In genomic region chr16:2471016-2471652, GRCh38 we compare ENCODE assay signal across 9 cellular contexts. TPM values are rescaled to one million over a fixed set of nuclear protein-coding genes. Genes with fewer than 3 reads are reported as not detected.
DNase-seq lines count a peak whose midpoint lies in the region; ATAC-seq, FAIRE-seq and TF ChIP-seq lines count a peak whose summit lies in the region.
"Had no signal": no experiment of that assay in that cellular context is flagged by ENCODE, and none has a peak within 500 bp of the region (broad histone marks: within the 10 kb centered on the region; RNA-seq: fewer than 3 reads in every experiment).

NTN3 (plus strand) TSS chr16:2471297; CDS start chr16:2471702, 405 bp downstream.

- no peak for FAIRE-seq in A549 (lab: Jason Lieb, UNC)

- peak within 1 kb of the TSS in 1 of 2 experiments; percentile 22; a peak in 1 of 6 replicates for H3K27ac ChIP-seq in A549
- no peak within 1 kb of the TSS for H3K27ac ChIP-seq in H9 (ENCODE audit: insufficient read length, low read depth, low read length)
- H3K27ac ChIP-seq in upper lobe of right lung, result no peak within 1 kb of the TSS

- no CpG with 5 or more reads among the region's 59 CpGs for WGBS in A549 (ENCODE audit: missing lambda C conversion rate)
- WGBS in H9 (ENCODE audit: extremely low coverage, insufficient read length, low lambda C conversion rate), result no CpG with 5 or more reads among the region's 59 CpGs

- no peaks in the 10 kb centered on the region for H3K79me2 ChIP-seq in H9 (ENCODE audit: insufficient read depth, low read length)

- no peak for TF ChIP-seq EP300 in A549 (IDR thresholded peaks at IDR 0.05)

- no peak within 1 kb of the TSS for H3K4me3 ChIP-seq in A549
- H3K4me3 ChIP-seq in upper lobe of right lung, result no peak within 1 kb of the TSS

- no peak within 1 kb of the TSS for H2BK20ac ChIP-seq in H9 (ENCODE audit: low read depth, low read length, poor library complexity, severe bottlenecking)

- no peaks in the 10 kb centered on the region for H4K20me1 ChIP-seq in H9 (ENCODE audit: control insufficient read depth, insufficient read depth, insufficient read length)

- no peak for TF ChIP-seq CTCF in A549 (IDR thresholded peaks at IDR 0.05)
- no peak for TF ChIP-seq CTCF in H9 (conservative IDR thresholded peaks at IDR 0.05)
- TF ChIP-seq CTCF in upper lobe of right lung (IDR thresholded peaks at IDR 0.05), result no peak

- no peak within 1 kb of the TSS for H2AK5ac ChIP-seq in H9 (ENCODE audit: insufficient read length, low read length)

- no peak for ATAC-seq in A549
- peak; percentile 4; the same call in 2 of the 3 replicates for ATAC-seq in SK-N-SH treated with all-trans-retinoic acid at 6 μM for 48 hours
- ATAC-seq in upper lobe of right lung, result no peak

- intact Hi-C loops in upper lobe of right lung (cut with DNase I), result no loop called here

- no peaks in the 10 kb centered on the region for H3K36me3 Mint-ChIP-seq in H9 (ENCODE audit: insufficient read depth in 1 of 3, low read depth in 3 of 3)

- H3K56ac ChIP-seq in H9 (ENCODE audit: insufficient read length, low read depth, low read length), result no peak within 1 kb of the TSS

- no peak within 1 kb of the TSS for H4K8ac ChIP-seq in H9 (replicated peaks; ENCODE audit: insufficient read length, low read depth, low read length)

- no peak within 1 kb of the TSS for H3K27ac Mint-ChIP-seq in H9

- no peak within 1 kb of the TSS for H3K4ac ChIP-seq in H9 (ENCODE audit: low read depth, low read length)

- TF ChIP-seq POLR2A in A549 (IDR thresholded peaks at IDR 0.05; ENCODE audit: low read length), result no peak

- no peak within 1 kb of the TSS for H3K18ac ChIP-seq in H9 (ENCODE audit: insufficient read length, low read depth, low read length)

- H3K9ac ChIP-seq in H9 (ENCODE audit: extremely low read depth, insufficient read length, low read length), result no peak within 1 kb of the TSS

- H3K4me2 ChIP-seq in A549 (peak within 1 kb of the TSS; percentile 29; the same call in 2 of the 3 replicates), H9 (ENCODE audit: insufficient read depth, insufficient read length, low read length) (peak within 1 kb of the TSS; percentile 8)

- DNase-seq in A549 (ENCODE audit: low read depth in 1 of 2, low spot score in 1 of 2), result no peak
- DNase-seq in H9, result peak; percentile 67
- DNase-seq in iPS-NIHi7 (ENCODE audit: extremely low spot score), result peak; percentile 76
- no peak for DNase-seq in upper lobe of right lung
- no peak for DNase-seq in NCI-H2029 treated with DMSO at 0.1 percent for 48 hours (lab: John Stamatoyannopoulos, UW)
- no peak for DNase-seq in cortex of kidney (lab: John Stamatoyannopoulos, UW)
- DNase-seq in SHP77 treated with DMSO at 0.1 percent for 48 hours (lab: John Stamatoyannopoulos, UW), result no peak

- no peak within 1 kb of the TSS for H2BK120ac ChIP-seq in H9 (ENCODE audit: low read depth, low read length, poor library complexity, severe bottlenecking)

- peaks cover 25 to 30% of the 10 kb centered on the region in 2 experiments for H3K4me1 Mint-ChIP-seq in H9

- H3K4me1 ChIP-seq in A549 (peaks cover 44% of the 10 kb centered on the region), H9 (ENCODE audit: insufficient read depth, low read length) (no peaks in the 10 kb centered on the region), upper lobe of right lung (peaks cover 47% of the 10 kb centered on the region)

- H2AFZ ChIP-seq in H9 (ENCODE audit: low read length), result no peak within 1 kb of the TSS

- peaks cover 40% of the 10 kb centered on the region for H3K27me3 Mint-ChIP-seq in H9 (ENCODE audit: low read depth)

- H3K79me1 ChIP-seq in H9 (ENCODE audit: insufficient read depth, low read depth, low read length, poor library complexity, severe bottlenecking), result no peaks in the 10 kb centered on the region

- H3K4me3 Mint-ChIP-seq in H9, result peak within 1 kb of the TSS; percentile 17 to 56; a peak in 4 of 5 replicates

- H4K91ac ChIP-seq in H9 (ENCODE audit: insufficient read length, low read depth, low read length), result no peak within 1 kb of the TSS

- no peak within 1 kb of the TSS for H2BK12ac ChIP-seq in H9 (ENCODE audit: insufficient read length, low read depth, low read length)

- H3K23me2 ChIP-seq in H9 (ENCODE audit: insufficient read length, low read depth, low read length, poor library complexity, severe bottlenecking), result peaks cover 15% of the 10 kb centered on the region

- no peak within 1 kb of the TSS for H3T11ph ChIP-seq in H9 (ENCODE audit: low read length)

- POLR2A ChIA-PET in A549 (lab: Yijun Ruan, JAX), result no interaction called here

- H3K9me3 ChIP-seq in A549 (no peaks in the 10 kb centered on the region), H9 (ENCODE audit: control insufficient read depth, low read depth, low read length) (no peaks in the 10 kb centered on the region), upper lobe of right lung (no peaks in the 10 kb centered on the region)

- peaks cover 18% of the 10 kb centered on the region; the same call in 1 of the 2 replicates for H3K27me3 ChIP-seq in H9 (ENCODE audit: insufficient read depth, low read length)
- H3K27me3 ChIP-seq in upper lobe of right lung, result peaks cover 45% of the 10 kb centered on the region

- no peak for TF ChIP-seq RAD21 in A549 (conservative IDR thresholded peaks at IDR 0.05 in 1 of 2, IDR thresholded peaks at IDR 0.05 in 1 of 2)

- H4K5ac ChIP-seq in H9 (ENCODE audit: insufficient read length, low read depth, low read length), result no peak within 1 kb of the TSS

- no peaks in the 10 kb centered on the region for H3K9me3 Mint-ChIP-seq in H9

- H3K14ac ChIP-seq in H9 (ENCODE audit: insufficient read depth, low read length), result no peak within 1 kb of the TSS

- no peak within 1 kb of the TSS for H2BK15ac ChIP-seq in H9 (ENCODE audit: low read depth, low read length)

- CTCF ChIA-PET in A549 (lab: Yijun Ruan, JAX), result interaction anchor here (0.6 to 1.3 kb wide), 2 partner anchors 11 to 32 kb away, joined by 3 read pairs; partner anchors contain the start of gene TEDC2

- H2BK5ac ChIP-seq in H9 (ENCODE audit: insufficient read length, low read length), result no peak within 1 kb of the TSS

- no peak within 1 kb of the TSS for H3K23ac ChIP-seq in H9 (ENCODE audit: insufficient read length, low read depth, low read length)

- H3K36me3 ChIP-seq in upper lobe of right lung, result no peaks in the 10 kb centered on the region

TF ChIP-seq in A549, 52 proteins besides CTCF, POLR2A, EP300 and RAD21:
- TF ChIP-seq CHD4 (IDR thresholded peaks at IDR 0.05; ENCODE audit: borderline replicate concordance), result no peak
- TF ChIP-seq KDM1A (IDR thresholded peaks at IDR 0.05; ENCODE audit: low read depth), result no peak

TF ChIP-seq in SK-N-SH treated with all-trans-retinoic acid at 6 μM for 48 hours, 23 proteins besides CTCF, POLR2A, EP300 and RAD21:
- TF ChIP-seq RARB (CRISPR knock-in tag; IDR thresholded peaks at IDR 0.05), result no peak
TF ChIP-seq in SK-N-SH treated with all-trans-retinoic acid at 6 μM for 48 hours: peak in this region for 0.

RNA-seq across cellular contexts. Expression of gene NTN3, which starts in this region (rescaled TPM):
- polyA plus RNA-seq in A549 (2011; rRNA removed), result not detected in 2 replicates
- 0.01 TPM in 1 of 2 replicates, not detected in the other for polyA plus RNA-seq in A549 (2012; cell fraction: cytosol; rRNA removed)
- 0.04 and 0.19 TPM in 2 replicates for polyA plus RNA-seq in A549 (2012; cell fraction: nucleus; rRNA removed)
- 0.04 TPM in 1 of 3 replicates, not detected in the others for polyA plus RNA-seq in A549 (2017; fragmentation: RNase III; extraction: RNeasy Plus Mini Kit Qiagen cat#74134 plus additional on column Dnase treatment)
- not detected in 2 replicates for polyA minus RNA-seq in A549 (2011; rRNA and poly(A)+ RNA removed)
- 1.3 TPM in 2 replicates for total RNA-seq in H9 (2021)
- total RNA-seq in upper lobe of right lung, result not detected
- total RNA-seq: subcutaneous adipose tissue had no signal

Comparison
In these comparisons a context has a peak if more than half of its experiments do, and no peak if none do; other contexts are left out.
1. DNase-seq: peak in H9 (single experiment) and iPS-NIHi7 (single experiment); none in A549 (0 of 2), upper lobe of right lung (single experiment), NCI-H2029 treated with DMSO at 0.1 percent for 48 hours (single experiment), cortex of kidney (single experiment) and SHP77 treated with DMSO at 0.1 percent for 48 hours (single experiment).